23 cellular contexts compared by ENCODE assay signal in genomic region chr10:77187376-77187999, GRCh38.
DNase-seq lines count a peak whose midpoint lies in the region; FAIRE-seq and TF ChIP-seq lines count a peak whose summit lies in the region.
"Had no signal": no experiment of that assay in that cellular context is flagged by ENCODE, and none has a peak within 500 bp of the region (broad histone marks: within the 10 kb centered on the region; RNA-seq: fewer than 3 reads in every experiment).

No MANE protein-coding gene starts in this region.

- no peaks in the 10 kb centered on the region for H3K27me3 Mint-ChIP-seq in MCF 10A (ENCODE audit: insufficient read depth, unreplicated experiment)
- H3K27me3 Mint-ChIP-seq in mesothelial cell of epicardium (ENCODE audit: low read depth), result no peaks in the 10 kb centered on the region

- no peaks in the 10 kb centered on the region for H3K9me3 ChIP-seq in breast epithelium
- H3K9me3 ChIP-seq: neutrophil had no signal

- H3K27ac ChIP-seq in breast epithelium, result peak overlapping the region; percentile 40 to 67
- H3K27ac ChIP-seq: KMS-11, neutrophil, SK-N-MC had no signal

- H3K4me3 Mint-ChIP-seq in MCF 10A (ENCODE audit: unreplicated experiment) (no peak overlapping the region), mesothelial cell of epicardium (no peak overlapping the region)
- H3K4me3 Mint-ChIP-seq: activated CD8-positive, alpha-beta T cell treated with anti-CD3 and anti-CD28 coated beads for 36 hours had no signal

- H3K4me1 ChIP-seq in breast epithelium, result no peaks in the 10 kb centered on the region

- H3K9me3 Mint-ChIP-seq in MCF 10A (ENCODE audit: unreplicated experiment) (no peaks in the 10 kb centered on the region), mesothelial cell of epicardium (no peaks in the 10 kb centered on the region)
- H3K9me3 Mint-ChIP-seq: activated CD8-positive, alpha-beta T cell treated with anti-CD3 and anti-CD28 coated beads for 36 hours had no signal

- no peaks in the 10 kb centered on the region for H3K36me3 Mint-ChIP-seq in MCF 10A (ENCODE audit: insufficient read depth, unreplicated experiment)
- no peaks in the 10 kb centered on the region for H3K36me3 Mint-ChIP-seq in mesothelial cell of epicardium

- H3K4me1 Mint-ChIP-seq in MCF 10A (ENCODE audit: insufficient read depth, unreplicated experiment) (no peaks in the 10 kb centered on the region), mesothelial cell of epicardium (peaks cover 33% of the 10 kb centered on the region)

- intact Hi-C loops in breast epithelium (cut with DNase I; ENCODE audit: low total_unique reads), result no loop called here
- intact Hi-C loops in MCF 10A (cut with micrococcal nuclease), result no loop called here

- no peaks in the 10 kb centered on the region for H3K36me3 ChIP-seq in breast epithelium
- H3K36me3 ChIP-seq in bronchial epithelial cell (ENCODE audit: control insufficient read depth, insufficient read depth, low read length), result no peaks in the 10 kb centered on the region
- H3K36me3 ChIP-seq: neutrophil had no signal

- H3K4me3 ChIP-seq in breast epithelium (peak overlapping the region in 1 of 3 donors; percentile 4), bronchial epithelial cell (ENCODE audit: low read depth, low read length) (no peak overlapping the region)
- H3K4me3 ChIP-seq: SK-N-MC had no signal

- CTCF ChIA-PET in MCF 10A (lab: Yijun Ruan, JAX) (interaction anchor here (1.2 to 1.7 kb wide), 2 partner anchors 14 to 22 kb away, joined by 4 to 8 read pairs; no protein-coding TSS in a partner anchor), GM10248 (lab: Yijun Ruan, JAX) (interaction anchor here (1.7 to 6.1 kb wide), 2 partner anchors 13 to 22 kb away, joined by 8 to 38 read pairs; no protein-coding TSS in a partner anchor)

- H3K27ac Mint-ChIP-seq in MCF 10A (ENCODE audit: low read depth, unreplicated experiment) (no peak overlapping the region), mesothelial cell of epicardium (peak overlapping the region; percentile 71)
- H3K27ac Mint-ChIP-seq: activated CD8-positive, alpha-beta T cell treated with anti-CD3 and anti-CD28 coated beads for 36 hours had no signal

- no TSS peak for BruUV-seq in MCF 10A (replicated peaks; lab: Mats Ljungman, UMichigan)

- no peak for FAIRE-seq in bronchial epithelial cell (lab: Jason Lieb, UNC)
- FAIRE-seq: A204.1, G401.6, GM19239 had no signal

- peak in 1 of 2 donors; percentile 60 for DNase-seq in breast epithelium (ENCODE audit: low spot score in 2 of 2)
- no peak for DNase-seq in MCF 10A (ENCODE audit: unreplicated experiment)
- DNase-seq in bronchial epithelial cell (ENCODE audit: low read depth), result peak; percentile 24
- no peak for DNase-seq in mesothelial cell of epicardium (ENCODE audit: low spot score in 2 of 2, unreplicated experiment in 2 of 2)
- no peak for DNase-seq in HK-2 (ENCODE audit: unreplicated experiment)
- no peak for DNase-seq in activated T-cell treated with anti-CD3 and anti-CD28 coated beads, Interleukin-2, amount 50 U/mL, for 48 hours
- no peak for DNase-seq in NCI-H2227 (lab: John Stamatoyannopoulos, UW; ENCODE audit: unreplicated experiment)
- DNase-seq in GM10248 (ENCODE audit: extremely low spot score), result no peak
- DNase-seq: activated CD8-positive, alpha-beta T cell treated with anti-CD3 and anti-CD28 coated beads for 36 hours; activated naive CD4-positive, alpha-beta T cell; activated T-cell treated with anti-CD3 and anti-CD28 coated beads, Interleukin-2, amount 50 U/mL, for 1 hour; glutamatergic neuron; GOT3; NCI-H2029; NCI-H510A treated with DMSO at 0.1 percent for 48 hours; RPMI8226; stimulated activated CD4-positive, alpha-beta T cell treated with anti-CD3 and anti-CD28 coated beads, Interleukin-12 subunit alpha, Interleukin-12 subunit beta, amount 100 ng/mL, for 4 hours had no signal

- POLR2A ChIA-PET in MCF 10A (lab: Yijun Ruan, JAX), result no interaction called here
- POLR2A ChIA-PET in GM10248 (lab: Yijun Ruan, JAX), result no interaction called here

- no peak for TF ChIP-seq POLR2A in breast epithelium (IDR thresholded peaks at IDR 0.05)

- no peaks in the 10 kb centered on the region for H3K27me3 ChIP-seq in breast epithelium
- no peaks in the 10 kb centered on the region for H3K27me3 ChIP-seq in bronchial epithelial cell (ENCODE audit: control insufficient read depth, insufficient read depth, low read length)

- TF ChIP-seq CTCF in breast epithelium (IDR thresholded peaks at IDR 0.05) (no peak), MCF 10A (IDR thresholded peaks at IDR 0.05; ENCODE audit: unreplicated experiment) (no peak), bronchial epithelial cell (IDR thresholded peaks at IDR 0.05; ENCODE audit: insufficient read depth, low read length, severe bottlenecking) (no peak), mesothelial cell of epicardium (IDR thresholded peaks at IDR 0.05; ENCODE audit: unreplicated experiment) (no peak), GM10248 (IDR thresholded peaks at IDR 0.05; ENCODE audit: control extremely low read depth, extremely low read depth, low read depth, missing control alignments) (no peak)
